ENCODE assay signal across 27 cellular contexts in the genomic region with DNA sequence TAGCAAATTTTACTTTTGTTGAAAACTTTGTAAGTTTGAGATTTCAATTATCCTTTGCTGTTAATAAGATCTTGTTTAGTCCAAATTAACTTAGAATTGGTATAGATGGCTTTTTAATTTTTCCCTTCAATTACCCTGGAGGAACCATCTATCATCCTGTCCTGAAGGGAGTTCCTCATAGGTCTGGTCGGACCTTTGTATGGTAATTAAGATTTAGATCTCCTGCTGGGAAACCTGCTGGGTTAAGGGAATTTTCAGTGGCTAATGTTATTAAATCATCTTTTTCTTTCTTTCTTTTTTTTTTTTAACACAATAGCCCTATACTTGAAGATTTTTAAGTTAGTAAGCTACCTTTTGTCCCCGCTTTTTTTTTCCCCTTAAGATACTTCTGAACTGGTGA.
"Had no signal": no experiment of that assay in that cellular context is flagged by ENCODE, and none has a peak within 500 bp of the region (broad histone marks: within the 10 kb centered on the region; RNA-seq: fewer than 3 reads in every experiment).

No MANE protein-coding gene starts in this region.

- H3K4me3 ChIP-seq: ascending aorta, breast epithelium, cardiac muscle cell, colonic mucosa had no signal

- H3K9me3 ChIP-seq: ascending aorta, breast epithelium, colonic mucosa had no signal

- H3K4me1 Mint-ChIP-seq: brain had no signal

- H3K4me1 ChIP-seq: ascending aorta, breast epithelium had no signal

- H3K27ac Mint-ChIP-seq: activated CD4-positive, alpha-beta memory T cell treated with anti-CD3 and anti-CD28 coated beads for 36 hours; activated CD4-positive, alpha-beta T cell treated with anti-CD3 and anti-CD28 coated beads for 36 hours; activated CD4-positive, alpha-beta T cell treated with anti-CD3 and anti-CD28 coated beads, Interleukin-2, amount 10 ng/mL, durations not matched to agents 24 days and 14 days; activated CD8-positive, alpha-beta memory T cell treated with anti-CD3 and anti-CD28 coated beads, Interleukin-2, amount 10 ng/mL, durations not matched to agents 7 days and 5 days; activated CD8-positive, alpha-beta T cell treated with anti-CD3 and anti-CD28 coated beads, Interleukin-2, amount 10 ng/mL, durations not matched to agents 7 days and 5 days; activated naive CD4-positive, alpha-beta T cell treated with anti-CD3 and anti-CD28 coated beads, Interleukin-2, amount 10 ng/mL, durations not matched to agents 7 days and 5 days; activated naive CD4-positive, alpha-beta T cell treated with anti-CD3 and anti-CD28 coated beads, Interleukin-2, amount 50 U/mL, for 72 hours; activated naive CD8-positive, alpha-beta T cell treated with anti-CD3 and anti-CD28 coated beads, Interleukin-2, amount 10 ng/mL, durations not matched to agents 7 days and 5 days; activated T-cell treated with anti-CD3 and anti-CD28 coated beads, Interleukin-2, amount 50 U/mL, for 72 hours; brain had no signal

- DNase-seq: activated CD4-positive, alpha-beta memory T cell treated with anti-CD3 and anti-CD28 coated beads for 36 hours; activated CD4-positive, alpha-beta T cell treated with anti-CD3 and anti-CD28 coated beads for 36 hours; activated CD4-positive, alpha-beta T cell treated with anti-CD3 and anti-CD28 coated beads, Interleukin-2, amount 10 ng/mL, durations not matched to agents 24 days and 14 days; activated CD4-positive, CD25-positive, alpha-beta regulatory T cell; activated CD4-positive, CD25-positive, alpha-beta regulatory T cell treated with anti-CD3 and anti-CD28 coated beads, Interleukin-2, amount 50 U/mL, for 72 hours; activated CD8-positive, alpha-beta memory T cell treated with anti-CD3 and anti-CD28 coated beads, Interleukin-2, amount 10 ng/mL, durations not matched to agents 7 days and 5 days; activated CD8-positive, alpha-beta memory T cell treated with anti-CD3 and anti-CD28 coated beads, Interleukin-2, amount 50 U/mL, for 4 hours; activated CD8-positive, alpha-beta T cell treated with anti-CD3 and anti-CD28 coated beads, Interleukin-2, amount 10 ng/mL, durations not matched to agents 7 days and 5 days; activated gamma-delta T cell; activated naive CD4-positive, alpha-beta T cell; activated naive CD4-positive, alpha-beta T cell treated with anti-CD3 and anti-CD28 coated beads, Interleukin-2, amount 10 ng/mL, durations not matched to agents 7 days and 5 days; activated naive CD8-positive, alpha-beta T cell treated with anti-CD3 and anti-CD28 coated beads, Interleukin-2, amount 10 ng/mL, durations not matched to agents 7 days and 5 days; activated T-cell treated with anti-CD3 and anti-CD28 coated beads, Interleukin-2, amount 50 U/mL, for 1 hour; activated T-cell treated with anti-CD3 and anti-CD28 coated beads, Interleukin-2, amount 50 U/mL, for 72 hours; central memory CD4-positive, alpha-beta T cell; cerebellar nuclear complex; colonic mucosa; effector CD8-positive, alpha-beta T cell; foreskin fibroblast; head of caudate nucleus; T-helper 2 cell had no signal

- H3K4me3 Mint-ChIP-seq: activated CD4-positive, alpha-beta memory T cell treated with anti-CD3 and anti-CD28 coated beads for 36 hours; activated CD4-positive, alpha-beta T cell treated with anti-CD3 and anti-CD28 coated beads for 36 hours; activated CD4-positive, alpha-beta T cell treated with anti-CD3 and anti-CD28 coated beads, Interleukin-2, amount 10 ng/mL, durations not matched to agents 24 days and 14 days; activated CD8-positive, alpha-beta memory T cell treated with anti-CD3 and anti-CD28 coated beads, Interleukin-2, amount 10 ng/mL, durations not matched to agents 7 days and 5 days; activated CD8-positive, alpha-beta T cell treated with anti-CD3 and anti-CD28 coated beads, Interleukin-2, amount 10 ng/mL, durations not matched to agents 7 days and 5 days; activated naive CD4-positive, alpha-beta T cell treated with anti-CD3 and anti-CD28 coated beads, Interleukin-2, amount 10 ng/mL, durations not matched to agents 7 days and 5 days; activated naive CD8-positive, alpha-beta T cell treated with anti-CD3 and anti-CD28 coated beads, Interleukin-2, amount 10 ng/mL, durations not matched to agents 7 days and 5 days; activated T-cell treated with anti-CD3 and anti-CD28 coated beads, Interleukin-2, amount 50 U/mL, for 72 hours; brain had no signal

- H3K27me3 ChIP-seq: ascending aorta, breast epithelium, cardiac muscle cell, colonic mucosa had no signal

- H3K36me3 Mint-ChIP-seq: brain had no signal

- ATAC-seq: activated CD4-positive, alpha-beta T cell treated with anti-CD3 and anti-CD28 coated beads for 36 hours; activated CD8-positive, alpha-beta memory T cell treated with anti-CD3 and anti-CD28 coated beads, Interleukin-2, amount 10 ng/mL, durations not matched to agents 7 days and 5 days; activated CD8-positive, alpha-beta T cell treated with anti-CD3 and anti-CD28 coated beads, Interleukin-2, amount 10 ng/mL, durations not matched to agents 7 days and 5 days; activated naive CD4-positive, alpha-beta T cell treated with anti-CD3 and anti-CD28 coated beads, Interleukin-2, amount 50 U/mL, for 72 hours; activated T-cell treated with anti-CD3 and anti-CD28 coated beads, Interleukin-2, amount 50 U/mL, for 72 hours; esophagus mucosa had no signal

- H3K36me3 ChIP-seq: ascending aorta, breast epithelium, cardiac muscle cell, colonic mucosa had no signal

- H3K9me3 Mint-ChIP-seq: activated CD4-positive, alpha-beta memory T cell treated with anti-CD3 and anti-CD28 coated beads for 36 hours had no signal

- H3K27ac ChIP-seq: ascending aorta, breast epithelium, cardiac muscle cell, colonic mucosa had no signal
